Comparison of ENCODE assay signal across 8 cellular contexts in the genomic region with DNA sequence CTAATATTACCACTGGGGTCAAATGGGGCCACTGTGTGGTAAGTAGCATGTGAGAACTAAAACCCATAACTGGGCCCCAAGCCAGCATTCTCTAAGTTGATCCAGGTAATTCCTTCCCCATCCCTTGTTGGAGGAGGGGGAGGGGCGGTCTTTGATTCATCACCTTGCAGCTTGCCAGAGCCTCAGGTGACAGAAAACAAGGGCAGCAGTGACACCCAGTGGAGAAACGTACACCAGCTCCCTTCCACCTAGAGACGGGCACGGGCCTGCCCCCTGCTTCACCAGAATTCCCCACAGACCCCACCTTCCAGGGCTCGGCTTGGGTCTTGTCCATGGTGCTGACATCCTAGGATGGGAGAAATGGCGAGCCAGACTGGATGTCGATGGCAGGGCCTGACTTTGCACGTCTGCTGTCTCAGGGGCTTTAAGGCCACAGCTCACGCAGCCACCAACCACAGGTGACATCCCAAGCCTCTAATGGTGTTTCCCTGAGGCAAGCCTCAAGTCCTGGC.
DNase-seq lines count a peak whose midpoint lies in the region; ATAC-seq lines count a peak whose summit lies in the region.

No MANE protein-coding gene starts in this region.

- DNase-seq in activated naive CD4-positive, alpha-beta T cell treated with Interleukin-2 at 50 U/mL for 16 hours, result peak; percentile 5
- no peak for DNase-seq in activated naive CD4-positive, alpha-beta T cell (lab: John Stamatoyannopoulos, UW)
- DNase-seq in NCI-H524 treated with DMSO at 0.1 percent for 48 hours (lab: John Stamatoyannopoulos, UW) (peak; percentile 70), right cardiac atrium (peak in 2 of 3 donors; percentile 26 to 47)
- DNase-seq in activated effector memory CD4-positive, alpha-beta T cell treated with Interleukin-2 at 50 U/mL for 16 hours, result peak; percentile 9
- DNase-seq in stimulated activated CD4-positive, alpha-beta T cell treated with anti-CD3 and anti-CD28 coated beads, Interleukin-15, amount 100 ng/mL, for 48 hours (ENCODE audit: low read depth in 2 of 2), result peak; percentile 9 to 35

- H3K4me3 ChIP-seq in right cardiac atrium (ENCODE audit: low read length), result no peak overlapping the region

- H3K27me3 ChIP-seq in right cardiac atrium (ENCODE audit: control insufficient read depth, insufficient read depth), result no peaks in the 10 kb centered on the region

- no peaks in the 10 kb centered on the region for H3K9me3 ChIP-seq in right cardiac atrium (ENCODE audit: control insufficient read depth, low read length)

- H3K4me1 ChIP-seq in right cardiac atrium (ENCODE audit: control insufficient read depth, insufficient read depth, low read length), result no peaks in the 10 kb centered on the region

- intact Hi-C loops in right cardiac atrium (cut with DNase I), result loop anchor here in 2 of 4 donors (5.0 to 10.0 kb wide), 2 partner anchors 51 to 53 kb away; no protein-coding TSS in a partner anchor

- no peak overlapping the region for H3K27ac ChIP-seq in right cardiac atrium (ENCODE audit: low read length)

- 16% methylated on average over 9 of the region's 9 CpGs for WGBS in right cardiac atrium

- ATAC-seq in HG03432 (IDR thresholded peaks at IDR 0.05; ENCODE audit: unreplicated experiment) (peak; percentile 76), right cardiac atrium (peak; percentile 60 to 62), GM18873 (IDR thresholded peaks at IDR 0.05; ENCODE audit: low FRiP score, unreplicated experiment) (no peak)

Comparison
In these comparisons a context has a peak if more than half of its experiments do, and no peak if none do; other contexts are left out.
1. DNase-seq: peak in activated naive CD4-positive, alpha-beta T cell treated with Interleukin-2 at 50 U/mL for 16 hours (single experiment), NCI-H524 treated with DMSO at 0.1 percent for 48 hours (single experiment), activated effector memory CD4-positive, alpha-beta T cell treated with Interleukin-2 at 50 U/mL for 16 hours (single experiment), right cardiac atrium (2 of 3) and stimulated activated CD4-positive, alpha-beta T cell treated with anti-CD3 and anti-CD28 coated beads, Interleukin-15, amount 100 ng/mL, for 48 hours (2 of 2); none in activated naive CD4-positive, alpha-beta T cell (0 of 4).